ENCODE assay signal across 7 cellular contexts in genomic region chr16:89395150-89396142, GRCh38.
DNase-seq lines count a peak whose midpoint lies in the region; ATAC-seq, FAIRE-seq and TF ChIP-seq lines count a peak whose summit lies in the region.

No MANE protein-coding gene starts in this region.

- DNase-seq in HFF-Myc (ENCODE audit: extremely low read depth, low read depth) (peak; percentile 91), Right ventricle myocardium inferior (ENCODE audit: missing footprints) (peak; percentile 89), psoas muscle (peak; percentile 85 to 93), GM19239 (ENCODE audit: insufficient read length, low spot score) (no peak)
- DNase-seq in activated CD8-positive, alpha-beta memory T cell treated with anti-CD3 and anti-CD28 coated beads, Interleukin-2, amount 50 U/mL, for 4 hours = no peak

- no peaks in the 10 kb centered on the region for H3K36me3 Mint-ChIP-seq in activated naive CD8-positive, alpha-beta T cell

- no peaks in the 10 kb centered on the region for H3K9me3 ChIP-seq in psoas muscle

- H3K4me3 Mint-ChIP-seq in activated naive CD8-positive, alpha-beta T cell = no peak overlapping the region

- peak overlapping the region; percentile 64 for H3K27ac ChIP-seq in psoas muscle

- H3K4me3 ChIP-seq in HFF-Myc (replicated peaks; ENCODE audit: low read depth, low read length) (no peak overlapping the region), psoas muscle (no peak overlapping the region)

- H3K27ac Mint-ChIP-seq in activated naive CD8-positive, alpha-beta T cell = peak overlapping the region; percentile 46

- no peak for FAIRE-seq in GM19239 (lab: Jason Lieb, UNC)

- no peaks in the 10 kb centered on the region for H3K27me3 Mint-ChIP-seq in activated naive CD8-positive, alpha-beta T cell

- peaks cover 56% of the 10 kb centered on the region for H3K4me1 ChIP-seq in psoas muscle

- intact Hi-C loops in Right ventricle myocardium inferior (cut with DNase I) = no loop called here
- intact Hi-C loops in psoas muscle (cut with DNase I) = no loop called here

- WGBS in psoas muscle, 3 donors = 17 to 24% (median 21%) methylated on average over 28 of the region's 28 CpGs

- no peaks in the 10 kb centered on the region for H3K36me3 ChIP-seq in psoas muscle (ENCODE audit: insufficient read depth in 1 of 2, low read depth in 1 of 2)

- TF ChIP-seq CTCF in HFF-Myc (IDR thresholded peaks at IDR 0.05; ENCODE audit: low read depth, low read length, missing control alignments) = no peak
- TF ChIP-seq CTCF in psoas muscle (IDR thresholded peaks at IDR 0.05) = no peak

- ATAC-seq in Right ventricle myocardium inferior (peak; percentile 94), psoas muscle (peak; percentile 83 to 92 (median 88)), GM21619 (IDR thresholded peaks at IDR 0.05; ENCODE audit: unreplicated experiment) (no peak)

- no peaks in the 10 kb centered on the region for H3K27me3 ChIP-seq in psoas muscle (ENCODE audit: insufficient read depth in 3 of 3, low read length in 2 of 3)

- no peaks in the 10 kb centered on the region for H3K9me3 Mint-ChIP-seq in activated naive CD8-positive, alpha-beta T cell (ENCODE audit: low read depth)

- peaks cover 70% of the 10 kb centered on the region for H3K4me1 Mint-ChIP-seq in activated naive CD8-positive, alpha-beta T cell (ENCODE audit: low read depth)

Comparison
In these comparisons a context has a peak if more than half of its experiments do, and no peak if none do; other contexts are left out.
1. DNase-seq: peak in HFF-Myc (single experiment), Right ventricle myocardium inferior (single experiment) and psoas muscle (2 of 2); none in GM19239 (single experiment) and activated CD8-positive, alpha-beta memory T cell treated with anti-CD3 and anti-CD28 coated beads, Interleukin-2, amount 50 U/mL, for 4 hours (single experiment).